ENCODE assay signal across 8 cellular contexts in genomic region chr3:165185707-165186327, GRCh38. TPM values are rescaled to one million over a fixed set of nuclear protein-coding genes. Genes with fewer than 3 reads are reported as not detected.
DNase-seq lines count a peak whose midpoint lies in the region; ATAC-seq and TF ChIP-seq lines count a peak whose summit lies in the region.

No MANE protein-coding gene starts in this region.

- TF ChIP-seq CTCF in GM12873 (IDR thresholded peaks at IDR 0.05; ENCODE audit: insufficient read depth, low read depth, low read length, missing control alignments) (peak; percentile 83), HFF-Myc (IDR thresholded peaks at IDR 0.05; ENCODE audit: low read depth, low read length, missing control alignments) (peak; percentile 76), LNCaP clone FGC (IDR thresholded peaks at IDR 0.05; ENCODE audit: control insufficient read depth, extremely low read depth, insufficient read depth) (peak; percentile 81), right lobe of liver (IDR thresholded peaks at IDR 0.05) (peak; percentile 81 to 92 (median 89)), transverse colon (IDR thresholded peaks at IDR 0.05) (peak; percentile 70 to 81 (median 76))

- intact Hi-C loops in right lobe of liver (cut with DNase I) (no loop called here), transverse colon (cut with DNase I; ENCODE audit: low total_unique reads) (no loop called here)

- H3K27me3 ChIP-seq in right lobe of liver (no peaks in the 10 kb centered on the region), transverse colon (no peaks in the 10 kb centered on the region)

- H3K27ac ChIP-seq in right lobe of liver, result no peak overlapping the region
- H3K27ac ChIP-seq in transverse colon, result no peak overlapping the region

- H3K9me3 ChIP-seq in right lobe of liver (no peaks in the 10 kb centered on the region), transverse colon (no peaks in the 10 kb centered on the region)

- H3K36me3 ChIP-seq in right lobe of liver (no peaks in the 10 kb centered on the region), transverse colon (no peaks in the 10 kb centered on the region)

- in situ Hi-C loops in transverse colon (cut with MboI; ENCODE audit: low pct_ligation_motif_present in 1 of 4, low pct_unique_long_range_greater_than_20kb in 1 of 4, low sequenced_read_pairs in 3 of 4), result no loop called here

- peaks cover 0 to 3% (median 0%) of the 10 kb centered on the region in 4 donors for H3K4me1 ChIP-seq in right lobe of liver
- H3K4me1 ChIP-seq in transverse colon, result peaks cover 0 to 12% (median 0%) of the 10 kb centered on the region in 4 donors

- no peak for TF ChIP-seq POLR2A in right lobe of liver (IDR thresholded peaks at IDR 0.05)
- TF ChIP-seq POLR2A in transverse colon (IDR thresholded peaks at IDR 0.05), result no peak

- WGBS in right lobe of liver (ENCODE audit: insufficient coverage, low coverage, low lambda C conversion rate, missing lambda C conversion rate), result 13% methylated on average over 8 of the region's 8 CpGs
- 18 to 29% methylated on average over 5 to 8 of the region's 8 CpGs for WGBS in transverse colon (ENCODE audit: low coverage in 1 of 2), 2 donors

- H3K4me3 ChIP-seq in HFF-Myc (replicated peaks; ENCODE audit: low read depth, low read length), result no peak overlapping the region
- H3K4me3 ChIP-seq in LNCaP clone FGC (ENCODE audit: low read depth, low read length), result no peak overlapping the region
- no peak overlapping the region for H3K4me3 ChIP-seq in right lobe of liver
- H3K4me3 ChIP-seq in transverse colon, result no peak overlapping the region

- peak; percentile 54 for DNase-seq in AG08396 (ENCODE audit: low spot score)
- peak; percentile 16 for DNase-seq in HFF-Myc (ENCODE audit: extremely low read depth, low read depth)
- no peak for DNase-seq in LNCaP clone FGC (ENCODE audit: low read depth)
- peak; percentile 74 for DNase-seq in OCI-M1 (lab: John Stamatoyannopoulos, UW)
- DNase-seq in central memory CD4-positive, alpha-beta T cell, result peak; percentile 6
- peak; percentile 34 to 59 (median 53) for DNase-seq in right lobe of liver
- peak; percentile 63 for DNase-seq in transverse colon

- TF ChIP-seq EP300 in transverse colon (IDR thresholded peaks at IDR 0.05; ENCODE audit: low read depth), result no peak

- ATAC-seq in right lobe of liver, result peak; percentile 99 to 100 (median 99)

RNA-seq across cellular contexts. Expression of gene SLITRK3, which starts 10.4 kb away (rescaled TPM):
- total RNA-seq in right lobe of liver, result 10 to 100 TPM in 1 of 6 experiments, 1 to 10 TPM in 4, under 1 TPM in 1; 0.15 to 10.5 (median 3.6) TPM
- total RNA-seq in transverse colon, result under 1 TPM in 2 of 4 donors, not detected in 2; 0.55 to 0.64 TPM
